ENCODE assay signal across 8 cellular contexts in the genomic region with DNA sequence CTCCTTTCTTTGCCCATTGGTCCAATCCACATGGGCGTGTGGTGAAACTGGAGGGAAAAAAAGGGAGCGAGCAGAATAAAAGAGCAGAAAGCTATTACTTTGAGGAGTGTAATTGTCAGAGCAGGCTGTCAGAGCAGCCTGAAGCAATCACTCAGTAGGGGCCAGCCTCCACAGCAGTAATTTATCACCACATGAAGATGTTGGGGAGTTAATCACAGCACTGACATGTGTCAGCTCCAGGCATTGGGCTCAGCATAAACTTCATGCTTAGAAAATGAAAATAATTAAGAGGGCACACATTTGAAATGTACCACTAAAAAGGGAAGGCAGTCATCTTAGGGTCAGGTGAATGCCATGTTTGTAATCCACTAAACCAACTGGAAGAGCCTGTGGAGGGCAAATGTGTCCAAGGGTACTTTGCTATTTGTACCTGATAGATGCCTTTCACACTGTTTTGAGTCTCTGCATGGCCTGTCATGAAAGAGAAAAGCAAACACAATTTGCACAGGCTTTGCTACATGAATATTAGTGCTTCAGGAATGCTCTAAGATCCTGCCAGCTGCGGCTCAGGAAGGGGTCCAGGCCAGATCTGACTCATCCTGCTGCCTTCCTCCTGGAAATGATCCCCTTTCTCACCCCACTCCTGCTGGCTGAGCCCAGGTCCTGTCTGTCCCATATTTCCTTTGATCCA. TPM values are rescaled to one million over a fixed set of nuclear protein-coding genes. Genes with fewer than 3 reads are reported as not detected.
DNase-seq lines count a peak whose midpoint lies in the region; ATAC-seq lines count a peak whose summit lies in the region.

No MANE protein-coding gene starts in this region.

- peaks cover 20 to 21% (median 21%) of the 10 kb centered on the region in 11 experiments for H4K20me1 ChIP-seq in BLaER1 treated with 17β-estradiol and CSF1 and Interleukin-3, amounts not matched to agents 10 nM and 100 nM

- peaks cover 31% of the 10 kb centered on the region for H3K36me3 Mint-ChIP-seq in central memory CD8-positive, alpha-beta T cell (ENCODE audit: insufficient read depth)
- H3K36me3 Mint-ChIP-seq in naive thymus-derived CD4-positive, alpha-beta T cell = peaks cover 3 to 24% (median 9%) of the 10 kb centered on the region in 5 donors

- H3K4me1 ChIP-seq in BLaER1 treated with 17β-estradiol and CSF1 and Interleukin-3, amounts not matched to agents 10 nM and 100 nM = peaks cover 44 to 60% (median 52%) of the 10 kb centered on the region in 10 experiments
- H3K4me1 ChIP-seq in naive thymus-derived CD4-positive, alpha-beta T cell (ENCODE audit: control insufficient read depth in 2 of 2, insufficient read depth in 2 of 2, low read length in 2 of 2) = peaks cover 38 to 43% of the 10 kb centered on the region in 2 donors

- peak in 2 of 3 experiments; percentile 77 to 94 for DNase-seq in NCI-H1417 (lab: John Stamatoyannopoulos, UW)
- no peak for DNase-seq in central memory CD8-positive, alpha-beta T cell (ENCODE audit: low spot score in 2 of 2)
- no peak for DNase-seq in naive thymus-derived CD4-positive, alpha-beta T cell
- DNase-seq in NK-92 (lab: John Stamatoyannopoulos, UW; ENCODE audit: unreplicated experiment) = no peak
- no peak for DNase-seq in NCI-H2171 treated with DMSO at 0.1 percent for 48 hours (lab: John Stamatoyannopoulos, UW)

- no peaks in the 10 kb centered on the region for H3K27me3 Mint-ChIP-seq in central memory CD8-positive, alpha-beta T cell
- H3K27me3 Mint-ChIP-seq in naive thymus-derived CD4-positive, alpha-beta T cell = no peaks in the 10 kb centered on the region

- no peaks in the 10 kb centered on the region for H3K9me3 Mint-ChIP-seq in central memory CD8-positive, alpha-beta T cell
- H3K9me3 Mint-ChIP-seq in naive thymus-derived CD4-positive, alpha-beta T cell = peaks cover 0 to 3% (median 0%) of the 10 kb centered on the region in 11 donors

- no peak for ATAC-seq in central memory CD8-positive, alpha-beta T cell (replicated peaks; ENCODE audit: extremely low read depth, poor library complexity, severe bottlenecking)
- no peak for ATAC-seq in naive thymus-derived CD4-positive, alpha-beta T cell
- ATAC-seq in GM19035 (IDR thresholded peaks at IDR 0.05; ENCODE audit: unreplicated experiment) (no peak), HG02840 (IDR thresholded peaks at IDR 0.05; ENCODE audit: low FRiP score, unreplicated experiment) (no peak)

- H3K4me2 ChIP-seq in BLaER1 treated with 17β-estradiol and CSF1 and Interleukin-3, amounts not matched to agents 10 nM and 100 nM = peak overlapping the region; percentile 71 to 95 (median 87)

- H3K27ac ChIP-seq in BLaER1 treated with 17β-estradiol and CSF1 and Interleukin-3, amounts not matched to agents 10 nM and 100 nM = peak overlapping the region; percentile 88 to 98 (median 92); a peak in 21 of 22 replicates
- H3K27ac ChIP-seq in naive thymus-derived CD4-positive, alpha-beta T cell (ENCODE audit: low read depth, low read length) = peak overlapping the region; percentile 99

- peak overlapping the region; percentile 84 to 99 (median 93); a peak in 20 of 22 replicates for H3K9ac ChIP-seq in BLaER1 treated with 17β-estradiol and CSF1 and Interleukin-3, amounts not matched to agents 10 nM and 100 nM

- H3K4me1 Mint-ChIP-seq in central memory CD8-positive, alpha-beta T cell = peaks cover 71% of the 10 kb centered on the region
- peaks cover 45 to 72% (median 65%) of the 10 kb centered on the region in 7 donors for H3K4me1 Mint-ChIP-seq in naive thymus-derived CD4-positive, alpha-beta T cell

- peak overlapping the region; percentile 42 for H3K4me3 Mint-ChIP-seq in central memory CD8-positive, alpha-beta T cell
- H3K4me3 Mint-ChIP-seq in naive thymus-derived CD4-positive, alpha-beta T cell = peak overlapping the region in 8 of 10 donors; percentile 12 to 71 (median 52)

- H3K36me3 ChIP-seq in BLaER1 treated with 17β-estradiol and CSF1 and Interleukin-3, amounts not matched to agents 10 nM and 100 nM = peaks cover 8 to 12% (median 9%) of the 10 kb centered on the region in 11 experiments; a peak in 20 of 22 replicates
- peaks cover 0 to 19% (median 0%) of the 10 kb centered on the region in 3 experiments for H3K36me3 ChIP-seq in naive thymus-derived CD4-positive, alpha-beta T cell (ENCODE audit: control insufficient read depth in 2 of 3, insufficient read depth in 3 of 3, low read length in 3 of 3)

- H3K9me3 ChIP-seq in BLaER1 treated with 17β-estradiol and CSF1 and Interleukin-3, amounts not matched to agents 10 nM and 100 nM (replicated peaks in 1 of 11) = peaks cover 0 to 9% (median 0%) of the 10 kb centered on the region in 11 experiments; a peak in 1 of 22 replicates
- H3K9me3 ChIP-seq in naive thymus-derived CD4-positive, alpha-beta T cell (ENCODE audit: control insufficient read depth in 2 of 3, low read length in 3 of 3) = no peaks in the 10 kb centered on the region

- intact Hi-C loops in naive thymus-derived CD4-positive, alpha-beta T cell (cut with micrococcal nuclease) = loop anchor here (5.0 to 10.0 kb wide), 3 partner anchors 1228 to 1484 kb away; a partner anchor contains a TSS

- no peaks in the 10 kb centered on the region; a peak in 4 of 22 replicates for H3K27me3 ChIP-seq in BLaER1 treated with 17β-estradiol and CSF1 and Interleukin-3, amounts not matched to agents 10 nM and 100 nM
- no peaks in the 10 kb centered on the region for H3K27me3 ChIP-seq in naive thymus-derived CD4-positive, alpha-beta T cell (ENCODE audit: control insufficient read depth in 2 of 2, insufficient read depth in 2 of 2, low read length in 2 of 2)

- POLR2A ChIA-PET in naive thymus-derived CD4-positive, alpha-beta T cell (lab: Charles Lee) = interaction anchor here (0.7 to 3.5 kb wide), 10 partner anchors 9 to 270 kb away, joined by 3 to 23 read pairs (median 4); no protein-coding TSS in a partner anchor

- H3K4me3 ChIP-seq in BLaER1 treated with 17β-estradiol and CSF1 and Interleukin-3, amounts not matched to agents 10 nM and 100 nM = peak overlapping the region in 9 of 10 experiments; percentile 74 to 99 (median 96); a peak in 15 of 20 replicates
- no peak overlapping the region for H3K4me3 ChIP-seq in naive thymus-derived CD4-positive, alpha-beta T cell (ENCODE audit: low read length)

- CTCF ChIA-PET in naive thymus-derived CD4-positive, alpha-beta T cell (lab: Charles Lee) = interaction anchor here (0.7 to 1.0 kb wide), 2 partner anchors 163 to 240 kb away, joined by 3 to 4 read pairs; no protein-coding TSS in a partner anchor

- peak overlapping the region; percentile 67 for H3K27ac Mint-ChIP-seq in central memory CD8-positive, alpha-beta T cell (ENCODE audit: low read depth)
- H3K27ac Mint-ChIP-seq in naive thymus-derived CD4-positive, alpha-beta T cell = peak overlapping the region; percentile 77 to 92 (median 86)

RNA-seq across cellular contexts. Expression of a gene that starts 2.9 kb away (rescaled TPM):
- 100 to 1,000 TPM in 2 of 5 experiments, 10 to 100 TPM in 3; 39.6 to 422 (median 76.3) TPM for total RNA-seq in naive thymus-derived CD4-positive, alpha-beta T cell
- 10 to 100 TPM; 38.5 to 56.0 TPM for polyA plus RNA-seq in naive thymus-derived CD4-positive, alpha-beta T cell

Comparison
In these comparisons a context has a peak if more than half of its experiments do, and no peak if none do; other contexts are left out.
1. DNase-seq: peak in NCI-H1417 (2 of 3); none in central memory CD8-positive, alpha-beta T cell (0 of 2), naive thymus-derived CD4-positive, alpha-beta T cell (0 of 9), NK-92 (single experiment) and NCI-H2171 treated with DMSO at 0.1 percent for 48 hours (single experiment).